1 cellular context compared by ENCODE assay signal in genomic region chr3:50611464-50612233, GRCh38.
TF ChIP-seq lines count a peak whose summit lies in the region.

Gene CISH, minus strand, starts transcription at chr3:50611774. Its CDS starts 124 bp downstream, at chr3:50611650.

TF ChIP-seq in HepG2, 621 proteins besides CTCF, POLR2A, EP300 and RAD21 (continued from another document and continues in another):
- no peak for TF ChIP-seq ZNF512B (CRISPR knock-in tag; IDR thresholded peaks at IDR 0.05; ENCODE audit: borderline replicate concordance)
- TF ChIP-seq ZNF501 (CRISPR knock-in tag; IDR thresholded peaks at IDR 0.05), result peak; percentile 81
- TF ChIP-seq EEA1 (CRISPR knock-in tag; IDR thresholded peaks at IDR 0.05; ENCODE audit: borderline replicate concordance), result 0 out of 2 replicates have a peak, but pooled peaks have one; percentile 60
- peak; percentile 46; the same call in 1 of the 2 replicates for TF ChIP-seq ZNF446 (CRISPR knock-in tag; IDR thresholded peaks at IDR 0.05)
- no peak for TF ChIP-seq CEBPG (CRISPR knock-in tag; IDR thresholded peaks at IDR 0.05)
- TF ChIP-seq ZBTB42 (CRISPR knock-in tag; IDR thresholded peaks at IDR 0.05), result peak; percentile 88; the same call in 1 of the 2 replicates
- TF ChIP-seq POLR2AphosphoS2 (IDR thresholded peaks at IDR 0.05; ENCODE audit: low read depth, low read length), result no peak
- peak; percentile 67 for TF ChIP-seq MXD3 (CRISPR knock-in tag; IDR thresholded peaks at IDR 0.05)
- TF ChIP-seq SIX4 (CRISPR knock-in tag; IDR thresholded peaks at IDR 0.05), result no peak
- TF ChIP-seq FOXM1 (CRISPR knock-in tag; IDR thresholded peaks at IDR 0.05), result no peak
- peak; percentile 95 for TF ChIP-seq MAX (IDR thresholded peaks at IDR 0.05)
- TF ChIP-seq CREBL2 (CRISPR knock-in tag; IDR thresholded peaks at IDR 0.05; ENCODE audit: borderline replicate concordance), result peak; percentile 87; the same call in 1 of the 2 replicates
- no peak for TF ChIP-seq PTBP1 (IDR thresholded peaks at IDR 0.05; ENCODE audit: low read depth, low read length, poor library complexity, severe bottlenecking)
- TF ChIP-seq ZNF605 (CRISPR knock-in tag; IDR thresholded peaks at IDR 0.05), result peak; percentile 74
- 0 out of 2 replicates have a peak, but pooled peaks have one; percentile 15 for TF ChIP-seq THAP8 (CRISPR knock-in tag; IDR thresholded peaks at IDR 0.05; ENCODE audit: borderline replicate concordance)
- TF ChIP-seq ATF6 (CRISPR knock-in tag; conservative IDR thresholded peaks at IDR 0.05), result no peak
- no peak for TF ChIP-seq RBM39 (IDR thresholded peaks at IDR 0.05; ENCODE audit: low read depth, low read length, poor library complexity, severe bottlenecking)
- TF ChIP-seq ZFYVE20 (CRISPR knock-in tag; IDR thresholded peaks at IDR 0.05; ENCODE audit: borderline replicate concordance, low read depth), result no peak
- no peak for TF ChIP-seq ZNF850 (CRISPR knock-in tag; conservative IDR thresholded peaks at IDR 0.05)
- TF ChIP-seq TRIM24 (CRISPR knock-in tag; IDR thresholded peaks at IDR 0.05), result no peak
- peak; percentile 90; the same call in 1 of the 2 replicates for TF ChIP-seq LBX2 (CRISPR knock-in tag; IDR thresholded peaks at IDR 0.05; ENCODE audit: borderline replicate concordance)
- TF ChIP-seq ZNF207 (IDR thresholded peaks at IDR 0.05; ENCODE audit: borderline replicate concordance), result no peak
- peak; percentile 55; the same call in 1 of the 2 replicates for TF ChIP-seq POLR2AphosphoS5 (IDR thresholded peaks at IDR 0.05; ENCODE audit: low read depth, low read length)
- peak; percentile 85; the same call in 1 of the 2 replicates for TF ChIP-seq ZNF543 (CRISPR knock-in tag; IDR thresholded peaks at IDR 0.05)
- peak; percentile 89; the same call in 1 of the 2 replicates for TF ChIP-seq IRF1 (CRISPR knock-in tag; IDR thresholded peaks at IDR 0.05; ENCODE audit: low read depth)
- TF ChIP-seq ZFP36L1 (CRISPR knock-in tag; IDR thresholded peaks at IDR 0.05), result peak; percentile 75; the same call in 1 of the 2 replicates
- peak; percentile 79 for TF ChIP-seq MEIS1 (CRISPR knock-in tag; IDR thresholded peaks at IDR 0.05; ENCODE audit: borderline replicate concordance)
- no peak for TF ChIP-seq ZFP90 (CRISPR knock-in tag; IDR thresholded peaks at IDR 0.05; ENCODE audit: borderline replicate concordance)
- no peak for TF ChIP-seq CBX5 (CRISPR knock-in tag; IDR thresholded peaks at IDR 0.05; ENCODE audit: borderline replicate concordance)
- TF ChIP-seq ZNF18 (CRISPR knock-in tag; IDR thresholded peaks at IDR 0.05; ENCODE audit: insufficient replicate concordance), result peak; percentile 40
- TF ChIP-seq ZNF251 (CRISPR knock-in tag; IDR thresholded peaks at IDR 0.05), result peak; percentile 65; the same call in 1 of the 2 replicates
- TF ChIP-seq TBL1XR1 (IDR thresholded peaks at IDR 0.05; ENCODE audit: borderline replicate concordance, low read length, partially characterized antibody), result peak; percentile 61
- TF ChIP-seq ZNF83 (CRISPR knock-in tag; IDR thresholded peaks at IDR 0.05; ENCODE audit: borderline replicate concordance), result peak; percentile 46; the same call in 1 of the 2 replicates
- no peak for TF ChIP-seq ZNF264 (CRISPR knock-in tag; IDR thresholded peaks at IDR 0.05)
- no peak for TF ChIP-seq CBX2 (IDR thresholded peaks at IDR 0.05; ENCODE audit: low read depth, low read length)
- TF ChIP-seq CBX2 (CRISPR knock-in tag; IDR thresholded peaks at IDR 0.05; ENCODE audit: low read depth), result 0 out of 2 replicates have a peak, but pooled peaks have one; percentile 32
- peak; percentile 69; the same call in 1 of the 2 replicates for TF ChIP-seq ELF4 (CRISPR knock-in tag; IDR thresholded peaks at IDR 0.05; ENCODE audit: borderline replicate concordance)
- 0 out of 2 replicates have a peak, but pooled peaks have one; percentile 43 for TF ChIP-seq SIX1 (CRISPR knock-in tag; IDR thresholded peaks at IDR 0.05; ENCODE audit: borderline replicate concordance)
- no peak for TF ChIP-seq ZNF740 (CRISPR knock-in tag; IDR thresholded peaks at IDR 0.05)
- TF ChIP-seq CREB3 (CRISPR knock-in tag; IDR thresholded peaks at IDR 0.05), result peak; percentile 66; the same call in 1 of the 2 replicates
- TF ChIP-seq RBFOX2 (IDR thresholded peaks at IDR 0.05; ENCODE audit: low read depth, low read length), result peak; percentile 71
- TF ChIP-seq ELK4 (CRISPR knock-in tag; IDR thresholded peaks at IDR 0.05; ENCODE audit: borderline replicate concordance), result no peak; the same call in 1 of the 2 replicates
- no peak for TF ChIP-seq ZNF326 (CRISPR knock-in tag; IDR thresholded peaks at IDR 0.05; ENCODE audit: borderline replicate concordance)
- no peak for TF ChIP-seq LRRFIP1 (CRISPR knock-in tag; conservative IDR thresholded peaks at IDR 0.05)
- TF ChIP-seq ZNF292 (CRISPR knock-in tag; IDR thresholded peaks at IDR 0.05; ENCODE audit: borderline replicate concordance, low read depth), result no peak
- no peak for TF ChIP-seq ZNF75D (CRISPR knock-in tag; IDR thresholded peaks at IDR 0.05; ENCODE audit: borderline replicate concordance)
